ENCODE assay signal across 12 cellular contexts in the genomic region with DNA sequence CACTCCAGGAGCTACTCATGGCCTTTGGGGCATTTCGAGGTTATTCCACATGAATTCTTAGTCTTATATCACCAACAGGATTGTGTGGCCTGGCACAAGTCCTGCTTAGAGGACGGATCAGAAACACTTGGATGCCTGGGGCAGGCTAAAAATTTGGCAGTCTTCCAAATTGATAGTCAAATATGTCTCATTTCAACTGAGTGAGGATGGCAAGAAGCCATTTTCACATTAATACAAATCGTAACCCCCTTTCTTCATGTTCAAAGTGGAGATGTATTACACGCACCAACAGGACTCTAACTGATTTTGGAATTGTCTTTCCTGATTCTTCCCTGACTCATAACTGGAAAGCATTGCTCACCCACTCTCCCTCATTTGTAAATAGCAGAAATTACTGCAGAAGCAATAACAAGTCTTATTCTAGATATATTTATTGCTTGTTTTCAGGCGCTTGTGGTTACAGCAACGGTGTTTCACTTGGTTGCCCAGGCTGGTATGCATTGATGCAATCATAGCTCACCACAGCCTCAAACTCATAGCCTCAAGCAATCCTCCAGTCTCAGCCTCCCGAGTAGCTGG. TPM values are rescaled to one million over a fixed set of nuclear protein-coding genes. Genes with fewer than 3 reads are reported as not detected.
DNase-seq lines count a peak whose midpoint lies in the region; FAIRE-seq and TF ChIP-seq lines count a peak whose summit lies in the region.
"Had no signal": no experiment of that assay in that cellular context is flagged by ENCODE, and none has a peak within 500 bp of the region (broad histone marks: within the 10 kb centered on the region; RNA-seq: fewer than 3 reads in every experiment).

No MANE protein-coding gene starts in this region.

- no peaks in the 10 kb centered on the region for H3K27me3 ChIP-seq in BLaER1 treated with 17β-estradiol and CSF1 and Interleukin-3, amounts not matched to agents 10 nM and 100 nM

- no peak overlapping the region for H3K9ac ChIP-seq in BLaER1 treated with 17β-estradiol and CSF1 and Interleukin-3, amounts not matched to agents 10 nM and 100 nM

- H3K36me3 ChIP-seq in BLaER1 treated with 17β-estradiol and CSF1 and Interleukin-3, amounts not matched to agents 10 nM and 100 nM: no peaks in the 10 kb centered on the region

- peak overlapping the region in 9 of 11 experiments; percentile 22 to 48 (median 40); a peak in 18 of 22 replicates for H3K4me2 ChIP-seq in BLaER1 treated with 17β-estradiol and CSF1 and Interleukin-3, amounts not matched to agents 10 nM and 100 nM

- H3K27ac ChIP-seq in BLaER1 treated with 17β-estradiol and CSF1 and Interleukin-3, amounts not matched to agents 10 nM and 100 nM: no peak overlapping the region

- FAIRE-seq in RCC 7860 (lab: Jason Lieb, UNC) (no peak), frontal cortex (lab: Jason Lieb, UNC) (no peak)

- H3K4me1 ChIP-seq in BLaER1 treated with 17β-estradiol and CSF1 and Interleukin-3, amounts not matched to agents 10 nM and 100 nM: peaks cover 13 to 42% (median 32%) of the 10 kb centered on the region in 10 experiments

- DNase-seq in HCEC 1CT (peak; percentile 55), RCC 7860 (ENCODE audit: low spot score) (peak; percentile 28), fibroblast of mammary gland (ENCODE audit: low read depth) (peak; percentile 73), NCI-H2227 treated with DMSO at 0.1 percent for 48 hours (lab: John Stamatoyannopoulos, UW) (no peak), frontal cortex (ENCODE audit: low spot score in 2 of 2) (no peak), LoVo (ENCODE audit: low spot score) (no peak)
- no peak for DNase-seq in effector CD4-positive, alpha-beta T cell

- TF ChIP-seq CTCF in fibroblast of mammary gland (conservative IDR thresholded peaks at IDR 0.05; ENCODE audit: control insufficient read depth, insufficient read depth, low read depth, low read length): no peak

- H3K4me3 ChIP-seq in BLaER1 treated with 17β-estradiol and CSF1 and Interleukin-3, amounts not matched to agents 10 nM and 100 nM: no peak overlapping the region
- no peak overlapping the region for H3K4me3 ChIP-seq in fibroblast of mammary gland (ENCODE audit: control insufficient read depth, low read depth, low read length)

- H3K9me3 ChIP-seq in BLaER1 treated with 17β-estradiol and CSF1 and Interleukin-3, amounts not matched to agents 10 nM and 100 nM (replicated peaks in 1 of 11): no peaks in the 10 kb centered on the region

- no peaks in the 10 kb centered on the region for H4K20me1 ChIP-seq in BLaER1 treated with 17β-estradiol and CSF1 and Interleukin-3, amounts not matched to agents 10 nM and 100 nM

RNA-seq across cellular contexts. Expression of a gene that starts 10.3 kb away (rescaled TPM):
- total RNA-seq in frontal cortex: 2.9 TPM

RNA-seq across cellular contexts. Expression of a gene that starts 24.2 kb away (rescaled TPM):
- 1.6 TPM for total RNA-seq in frontal cortex
- total RNA-seq: epithelial cell of proximal tubule had no signal

RNA-seq across cellular contexts. Expression of a gene that starts 35.8 kb away (rescaled TPM):
- total RNA-seq in frontal cortex: not detected
- total RNA-seq: CD4-positive, CD25-positive, alpha-beta regulatory T cell; epithelial cell of proximal tubule; neural crest cell; ureter had no signal

RNA-seq across cellular contexts. Expression of a gene that starts 46.5 kb away (rescaled TPM):
- total RNA-seq in frontal cortex: not detected
- total RNA-seq: CD4-positive, CD25-positive, alpha-beta regulatory T cell; epithelial cell of proximal tubule; neural crest cell; ureter had no signal

Comparison
In these comparisons a context has a peak if more than half of its experiments do, and no peak if none do; other contexts are left out.
1. DNase-seq: peak in HCEC 1CT (single experiment), RCC 7860 (single experiment) and fibroblast of mammary gland (single experiment); none in NCI-H2227 treated with DMSO at 0.1 percent for 48 hours (single experiment), frontal cortex (0 of 2), effector CD4-positive, alpha-beta T cell (single experiment) and LoVo (single experiment).